In genomic region chr22:46126853-46127385, GRCh38 we compare ENCODE assay signal across 18 cellular contexts. TPM values are rescaled to one million over a fixed set of nuclear protein-coding genes. Genes with fewer than 3 reads are reported as not detected.
A peak's percentile ranks its signal among the peaks of the same experiment; 100 is the strongest.
DNase-seq lines count a peak whose midpoint lies in the region; ATAC-seq, FAIRE-seq and TF ChIP-seq lines count a peak whose summit lies in the region.
"Had no signal": no experiment of that assay in that cellular context is flagged by ENCODE, and none has a peak within 500 bp of the region (broad histone marks: within the 10 kb centered on the region; RNA-seq: fewer than 3 reads in every experiment).

No MANE protein-coding gene starts in this region.

- in situ Hi-C loops in HepG2 (cut with HindIII; ENCODE audit: extremely low pct_ligation_motif_present, low pct_unique_long_range_greater_than_20kb), result loop anchor here (25.0 kb wide), 1 partner anchor 410 kb away; the partner anchor contains the start of gene CELSR1
- in situ Hi-C loops in GM13977 (cut with MboI; ENCODE audit: low pct_unique_long_range_greater_than_20kb, low sequenced_read_pairs, unreplicated experiment), result loop anchor here (10.0 kb wide), 1 partner anchor 188 kb away; no protein-coding TSS in a partner anchor
- in situ Hi-C loops in HAP-1 (cut with MboI; ENCODE audit: low sequenced_read_pairs), result loop anchor here (10.0 to 25.0 kb wide), 2 partner anchors 168 to 215 kb away; partner anchors contain the start of gene GTSE1

- BruUV-seq in HepG2 (replicated peaks; lab: Mats Ljungman, UMichigan), result no TSS peak

- no peak overlapping the region for H2AFZ ChIP-seq in OCI-LY3 (ENCODE audit: low read depth, low read length)
- H2AFZ ChIP-seq in HepG2 (ENCODE audit: low read length), result no peak overlapping the region

- H3K4me2 ChIP-seq in OCI-LY3 (ENCODE audit: low read length), result peak overlapping the region; percentile 29
- H3K4me2 ChIP-seq in HepG2 (ENCODE audit: low read depth, low read length), result peak overlapping the region; percentile 80

- POLR2A ChIA-PET in HepG2 (lab: Yijun Ruan, JAX), result no interaction called here

- TF ChIP-seq POLR2A in HepG2 (IDR thresholded peaks at IDR 0.05; ENCODE audit: insufficient read depth in 1 of 2, low read depth in 2 of 2, low read length in 2 of 2), result no peak

- no peak for TF ChIP-seq EP300 in HepG2 (IDR thresholded peaks at IDR 0.05; ENCODE audit: low read depth in 2 of 2, low read length in 2 of 2)
- TF ChIP-seq EP300 in HepG2 (CRISPR knock-in tag; IDR thresholded peaks at IDR 0.05; ENCODE audit: borderline replicate concordance), result no peak

- H3K27ac ChIP-seq in OCI-LY3 (ENCODE audit: low read length), result no peak overlapping the region
- H3K27ac ChIP-seq in HepG2 (ENCODE audit: extremely low read length, insufficient read depth, low read length), result no peak overlapping the region
- peak overlapping the region; percentile 68 to 86 for H3K27ac ChIP-seq in small intestine (ENCODE audit: low read depth in 1 of 2, low read length in 1 of 2)
- H3K27ac ChIP-seq: HL-60 had no signal

- CTCF ChIA-PET in HepG2 (lab: Yijun Ruan, JAX; ENCODE audit: low intra/inter-chr PET ratio, low total read pairs), result no interaction called here

- H3K27me3 ChIP-seq in BE2C (no peaks in the 10 kb centered on the region), OCI-LY3 (ENCODE audit: low read depth, low read length) (no peaks in the 10 kb centered on the region), HepG2 (ENCODE audit: control insufficient read depth in 1 of 2, insufficient read depth in 2 of 2, low read length in 2 of 2) (peaks cover 9 to 33% of the 10 kb centered on the region in 2 experiments; a peak in 4 of 5 replicates), small intestine (ENCODE audit: control insufficient read depth in 2 of 2, insufficient read depth in 2 of 2, low read length in 2 of 2) (no peaks in the 10 kb centered on the region), HAP-1 (ENCODE audit: low read depth) (no peaks in the 10 kb centered on the region)

- no peak for FAIRE-seq in HepG2 (lab: Jason Lieb, UNC)
- FAIRE-seq in small intestine (lab: Jason Lieb, UNC), result no peak
- FAIRE-seq: D721Med, GM12892, H1 had no signal

- no peak for TF ChIP-seq CTCF in BE2C (IDR thresholded peaks at IDR 0.05; ENCODE audit: low read depth, low read length)
- no peak for TF ChIP-seq CTCF in OCI-LY3 (IDR thresholded peaks at IDR 0.05; ENCODE audit: low read depth, low read length)
- TF ChIP-seq CTCF in HepG2 (CRISPR knock-in tag; IDR thresholded peaks at IDR 0.05), result 0 out of 2 replicates have a peak, but pooled peaks have one; percentile 9
- TF ChIP-seq CTCF in GM13977 (IDR thresholded peaks at IDR 0.05; ENCODE audit: extremely low read depth, insufficient read depth, missing control alignments), result no peak

- no peak for ATAC-seq in HepG2
- no peak for ATAC-seq in activated CD4-positive, CD25-positive, alpha-beta regulatory T cell treated with anti-CD3 and anti-CD28 coated beads, Interleukin-2, amount 50 U/mL, for 24 hours
- ATAC-seq: CD8-positive, alpha-beta T cell; HCT116 had no signal

- peaks cover 3% of the 10 kb centered on the region; the same call in 1 of the 2 replicates for H3K4me1 ChIP-seq in BE2C
- peaks cover 58% of the 10 kb centered on the region for H3K4me1 ChIP-seq in OCI-LY3 (ENCODE audit: low read length)
- peaks cover 86% of the 10 kb centered on the region for H3K4me1 ChIP-seq in HepG2 (ENCODE audit: insufficient read depth, low read length)
- H3K4me1 ChIP-seq in small intestine (ENCODE audit: control insufficient read depth in 2 of 2, insufficient read depth in 1 of 2, low read depth in 1 of 2, low read length in 1 of 2), result peaks cover 0 to 11% of the 10 kb centered on the region in 2 donors
- H3K4me1 ChIP-seq in HAP-1, result no peaks in the 10 kb centered on the region

- intact Hi-C loops in HepG2 (cut with micrococcal nuclease; ENCODE audit: unreplicated experiment), result no loop called here

- H4K20me1 ChIP-seq in OCI-LY3 (ENCODE audit: insufficient read depth, low read length), result no peaks in the 10 kb centered on the region
- H4K20me1 ChIP-seq in HepG2 (ENCODE audit: insufficient read depth, low read length), result no peaks in the 10 kb centered on the region

- H3K4me3 ChIP-seq in BE2C (ENCODE audit: low read depth, low read length) (no peak overlapping the region), OCI-LY3 (ENCODE audit: low read length) (no peak overlapping the region), HepG2 (replicated peaks in 1 of 3; ENCODE audit: insufficient read depth in 1 of 3, low read depth in 2 of 3, low read length in 3 of 3) (peak overlapping the region in 1 of 3 experiments; percentile 50; a peak in 2 of 6 replicates), small intestine (ENCODE audit: low read depth in 1 of 2, low read length in 2 of 2) (no peak overlapping the region), HAP-1 (no peak overlapping the region)

- WGBS in HepG2 (ENCODE audit: low lambda C conversion rate), result 35% methylated on average over 7 of the region's 13 CpGs
- WGBS in small intestine, 3 donors, result 91 to 94% (median 93%) methylated on average over 13 of the region's 13 CpGs

- no peak for TF ChIP-seq RAD21 in HepG2 (CRISPR knock-in tag; IDR thresholded peaks at IDR 0.05)

- H3K79me2 ChIP-seq in OCI-LY3 (ENCODE audit: low read length), result peaks cover 5% of the 10 kb centered on the region
- H3K79me2 ChIP-seq in HepG2 (ENCODE audit: insufficient read depth, low read length), result no peaks in the 10 kb centered on the region

- H3K9me3 ChIP-seq in BE2C (no peaks in the 10 kb centered on the region), OCI-LY3 (ENCODE audit: insufficient read depth, low read length) (no peaks in the 10 kb centered on the region), HepG2 (ENCODE audit: low read length) (no peaks in the 10 kb centered on the region), small intestine (ENCODE audit: control insufficient read depth, low read depth) (no peaks in the 10 kb centered on the region), HAP-1 (no peaks in the 10 kb centered on the region)

- DNase-seq in BE2C, result peak; percentile 16
- DNase-seq in HepG2 (ENCODE audit: low spot score), result no peak
- no peak for DNase-seq in small intestine
- no peak for DNase-seq in DMS 273 treated with DMSO at 0.1 percent for 48 hours (lab: John Stamatoyannopoulos, UW)
- no peak for DNase-seq in GM13977 (ENCODE audit: low spot score)
- no peak for DNase-seq in HAP-1 (ENCODE audit: low spot score in 2 of 2)
- DNase-seq: ACHN, COR-L47, DND-41, GDM1 had no signal

- H3K36me3 ChIP-seq in BE2C, result no peaks in the 10 kb centered on the region
- H3K36me3 ChIP-seq in OCI-LY3 (replicated peaks; ENCODE audit: low read depth, low read length), result no peaks in the 10 kb centered on the region
- H3K36me3 ChIP-seq in HepG2 (replicated peaks in 1 of 2; ENCODE audit: control insufficient read depth in 1 of 2, insufficient read depth in 2 of 2, low read length in 2 of 2), result no peaks in the 10 kb centered on the region
- no peaks in the 10 kb centered on the region for H3K36me3 ChIP-seq in small intestine (ENCODE audit: control insufficient read depth in 2 of 2, insufficient read depth in 2 of 2, low read length in 2 of 2)
- no peaks in the 10 kb centered on the region for H3K36me3 ChIP-seq in HAP-1 (replicated peaks)

- H3K9ac ChIP-seq in OCI-LY3 (ENCODE audit: low read length) (no peak overlapping the region), HepG2 (ENCODE audit: insufficient read depth, low read depth, low read length) (no peak overlapping the region)

TF ChIP-seq in HepG2, 621 proteins besides CTCF, POLR2A, EP300 and RAD21 (continues in another document):
- TF ChIP-seq ZFP91 (CRISPR knock-in tag; IDR thresholded peaks at IDR 0.05; ENCODE audit: borderline replicate concordance), result 0 out of 2 replicates have a peak, but pooled peaks have one; percentile 42

RNA-seq across cellular contexts. Expression of gene PPARA, which starts 23.4 kb away (rescaled TPM):
- polyA plus RNA-seq in BE2C (2012; ENCODE audit: insufficient read depth, insufficient read length, low read depth), result 2.6 TPM
- 24.7 and 32.0 TPM in 2 replicates for total RNA-seq in HepG2 (2016; rRNA removed; fragmentation: Illumina TruSeq; extraction: Trizol)
- 25.2 and 27.4 TPM in 2 replicates for total RNA-seq in HepG2 (2016; cell fraction: cytosol; rRNA removed; fragmentation: Illumina TruSeq; extraction: Trizol; ENCODE audit: low read depth)
- 25.2 and 26.2 TPM in 2 replicates for total RNA-seq in HepG2 (2016; cell fraction: insoluble cytoplasmic fraction; rRNA removed; fragmentation: Illumina TruSeq; extraction: Trizol)
- 42.1 and 44.8 TPM in 2 replicates for total RNA-seq in HepG2 (2016; cell fraction: membrane; rRNA removed; fragmentation: Illumina TruSeq; extraction: Trizol)
- 16.8 and 21.1 TPM in 2 replicates for total RNA-seq in HepG2 (2016; cell fraction: nucleus; rRNA removed; fragmentation: Illumina TruSeq; extraction: Trizol)
- polyA plus RNA-seq in HepG2 (2011; rRNA removed), result 16.6 and 18.2 TPM in 2 replicates
- polyA plus RNA-seq in HepG2 (2011; cell fraction: cytosol; rRNA removed), result 14.0 and 14.5 TPM in 2 replicates
- 11.7 and 12.6 TPM in 2 replicates for polyA plus RNA-seq in HepG2 (2011; cell fraction: nucleus; rRNA removed)
- polyA plus RNA-seq in HepG2 (2012), result 20.9 and 22.5 TPM in 2 replicates
- 26.1 and 26.5 TPM in 2 replicates for polyA plus RNA-seq in HepG2 (2016; cell fraction: cytosol; fragmentation: Illumina TruSeq; extraction: Trizol; ENCODE audit: low read depth)
- 15.3 and 15.6 TPM in 2 replicates for polyA plus RNA-seq in HepG2 (2016; cell fraction: insoluble cytoplasmic fraction; fragmentation: Illumina TruSeq; extraction: Trizol; ENCODE audit: low read depth)
- polyA plus RNA-seq in HepG2 (2016; cell fraction: membrane; fragmentation: Illumina TruSeq; extraction: Trizol; ENCODE audit: low read depth), result 29.1 and 30.3 TPM in 2 replicates
- 21.2 and 21.4 TPM in 2 replicates for polyA plus RNA-seq in HepG2 (2016; cell fraction: nucleus; fragmentation: Illumina TruSeq; extraction: Trizol; ENCODE audit: insufficient read depth, low read depth)
- 7.8 and 47.2 TPM in 2 replicates for polyA minus RNA-seq in HepG2 (2011; rRNA and poly(A)+ RNA removed; ENCODE audit: low replicate concordance)
- polyA minus RNA-seq in HepG2 (2011; cell fraction: cytosol; rRNA and poly(A)+ RNA removed), result 23.7 and 30.1 TPM in 2 replicates
- polyA minus RNA-seq in HepG2 (2011; cell fraction: nucleus; rRNA and poly(A)+ RNA removed), result 30.8 and 34.2 TPM in 2 replicates
- polyA plus RNA-seq in small intestine, result 10 to 100 TPM; 19.9 to 24.0 (median 21.9) TPM

Comparison
In these comparisons a context has a peak if more than half of its experiments do, and no peak if none do; other contexts are left out.
1. H3K27ac ChIP-seq: peak in small intestine (2 of 2); none in OCI-LY3 (single experiment) and HepG2 (single experiment).